ENCODE assay signal across 1 cellular context in genomic region chr9:128243486-128244415, GRCh38.
TF ChIP-seq lines count a peak whose summit lies in the region.

No MANE protein-coding gene starts in this region.

TF ChIP-seq in H1, 55 proteins besides CTCF, POLR2A, EP300 and RAD21:
- peak; percentile 37; the same call in 1 of the 2 replicates for TF ChIP-seq USF2 (IDR thresholded peaks at IDR 0.05; ENCODE audit: low read length)
- no peak for TF ChIP-seq MAX (IDR thresholded peaks at IDR 0.05)
